Comparison of ENCODE assay signal across 20 cellular contexts in genomic region chr6:43524483-43524961, GRCh38. TPM values are rescaled to one million over a fixed set of nuclear protein-coding genes. Genes with fewer than 3 reads are reported as not detected.
DNase-seq lines count a peak whose midpoint lies in the region; ATAC-seq, FAIRE-seq and TF ChIP-seq lines count a peak whose summit lies in the region.
"Had no signal": no experiment of that assay in that cellular context is flagged by ENCODE, and none has a peak within 500 bp of the region (broad histone marks: within the 10 kb centered on the region; RNA-seq: fewer than 3 reads in every experiment).

No MANE protein-coding gene starts in this region.

- no peak overlapping the region for H3K4me2 ChIP-seq in mesendoderm (ENCODE audit: low read length)

- no peak overlapping the region for H2BK5ac ChIP-seq in mesendoderm (ENCODE audit: low read length)

- H2AK5ac ChIP-seq in mesendoderm (ENCODE audit: low read length), result no peak overlapping the region

- H3K27me3 ChIP-seq in AG04450 (ENCODE audit: control insufficient read depth, insufficient read depth, low read length) (no peaks in the 10 kb centered on the region), lower lobe of right lung (ENCODE audit: low read depth) (no peaks in the 10 kb centered on the region), mesendoderm (ENCODE audit: insufficient read depth, low read length, poor library complexity) (no peaks in the 10 kb centered on the region)
- H3K27me3 ChIP-seq: body of pancreas, MG63 had no signal

- no peaks in the 10 kb centered on the region for H3K4me1 Mint-ChIP-seq in activated CD4-positive, alpha-beta memory T cell treated with anti-CD3 and anti-CD28 coated beads for 36 hours (ENCODE audit: low read depth)
- H3K4me1 Mint-ChIP-seq: CD14-positive monocyte; stimulated activated memory B cell treated with anti-CD40 and anti-IgM and Interleukin-4, amounts not matched to agents 10 μg/mL and 1 μg/mL and 100 μg/mL, for 72 hours had no signal

- no peak overlapping the region for H3K4me3 Mint-ChIP-seq in activated CD4-positive, alpha-beta memory T cell treated with anti-CD3 and anti-CD28 coated beads for 36 hours
- H3K4me3 Mint-ChIP-seq: CD14-positive monocyte; stimulated activated memory B cell treated with anti-CD40 and anti-IgM and Interleukin-4, amounts not matched to agents 10 μg/mL and 1 μg/mL and 100 μg/mL, for 72 hours had no signal

- no peaks in the 10 kb centered on the region for H3K79me1 ChIP-seq in mesendoderm (ENCODE audit: low read length)

- H3K36me3 Mint-ChIP-seq in activated CD4-positive, alpha-beta memory T cell treated with anti-CD3 and anti-CD28 coated beads for 36 hours, result peaks cover 69% of the 10 kb centered on the region

- no CpG with 5 or more reads among the region's 10 CpGs for WGBS in mesendoderm (ENCODE audit: extremely low coverage, insufficient coverage, low lambda C conversion rate)

- no peaks in the 10 kb centered on the region for H3K27me3 Mint-ChIP-seq in activated CD4-positive, alpha-beta memory T cell treated with anti-CD3 and anti-CD28 coated beads for 36 hours
- H3K27me3 Mint-ChIP-seq: naive B cell; stimulated activated memory B cell treated with anti-CD40 and anti-IgM and Interleukin-4, amounts not matched to agents 10 μg/mL and 1 μg/mL and 100 μg/mL, for 72 hours had no signal

- TF ChIP-seq CTCF in AG04450 (IDR thresholded peaks at IDR 0.05; ENCODE audit: low read depth, low read length) (no peak), lower lobe of right lung (IDR thresholded peaks at IDR 0.05) (no peak)

- H3K56ac ChIP-seq in mesendoderm (ENCODE audit: low read length), result no peak overlapping the region

- peak overlapping the region; percentile 21 for H3K27ac ChIP-seq in AG04450 (ENCODE audit: low read depth, low read length)
- no peak overlapping the region for H3K27ac ChIP-seq in lower lobe of right lung
- no peak overlapping the region for H3K27ac ChIP-seq in mesendoderm (ENCODE audit: low read depth, low read length)
- H3K27ac ChIP-seq: body of pancreas, thoracic aorta had no signal

- no peak overlapping the region for H4K8ac ChIP-seq in mesendoderm (ENCODE audit: low read depth, low read length)

- H3K9me3 Mint-ChIP-seq in activated CD4-positive, alpha-beta memory T cell treated with anti-CD3 and anti-CD28 coated beads for 36 hours, result no peaks in the 10 kb centered on the region
- H3K9me3 Mint-ChIP-seq: CD14-positive monocyte; naive B cell; stimulated activated memory B cell treated with anti-CD40 and anti-IgM and Interleukin-4, amounts not matched to agents 10 μg/mL and 1 μg/mL and 100 μg/mL, for 72 hours had no signal

- intact Hi-C loops in activated CD4-positive, alpha-beta memory T cell treated with anti-CD3 and anti-CD28 coated beads for 36 hours (cut with micrococcal nuclease), result no loop called here
- intact Hi-C loops in lower lobe of right lung (cut with DNase I), result no loop called here

- H3K36me3 ChIP-seq in lower lobe of right lung, result peaks cover 99% of the 10 kb centered on the region
- peaks cover 35% of the 10 kb centered on the region for H3K36me3 ChIP-seq in mesendoderm (ENCODE audit: control insufficient read depth, insufficient read depth, low read length)

- no peak overlapping the region for H3K4ac ChIP-seq in mesendoderm (ENCODE audit: low read depth, low read length)

- H3K4me3 ChIP-seq in AG04450 (ENCODE audit: low read depth, low read length) (no peak overlapping the region), lower lobe of right lung (no peak overlapping the region), mesendoderm (ENCODE audit: low read length) (no peak overlapping the region)
- H3K4me3 ChIP-seq: body of pancreas, MG63, skin epidermis, thoracic aorta had no signal

- no peak overlapping the region for H3K9ac ChIP-seq in mesendoderm (ENCODE audit: low read length)

- CTCF ChIA-PET in AG04450 (lab: Charles Lee), result no interaction called here
- CTCF ChIA-PET in activated CD4-positive, alpha-beta memory T cell treated with anti-CD3 and anti-CD28 coated beads for 36 hours (lab: Charles Lee), result no interaction called here

- no peak for FAIRE-seq in GM12891 (lab: Jason Lieb, UNC)

- H2BK15ac ChIP-seq in mesendoderm (replicated peaks; ENCODE audit: low read depth), result no peak overlapping the region

- no peak for DNase-seq in AG04450 (ENCODE audit: low read depth, low spot score)
- no peak for DNase-seq in GM12891 (ENCODE audit: insufficient read length, low spot score)
- DNase-seq in activated CD4-positive, alpha-beta memory T cell treated with anti-CD3 and anti-CD28 coated beads for 36 hours, result no peak
- DNase-seq in lower lobe of right lung, result no peak
- no peak for DNase-seq in mesendoderm
- DNase-seq in NCI-H82 (lab: John Stamatoyannopoulos, UW), result no peak
- DNase-seq in superior temporal gyrus (ENCODE audit: extremely low spot score), result no peak
- DNase-seq: body of pancreas; kidney glomerular epithelial cell; MG63; naive B cell; NCI-H2081; occipital lobe; stimulated activated CD4-positive, alpha-beta T cell treated with anti-CD3 and anti-CD28 coated beads, Interleukin-2, amount 100 ng/mL, for 24 hours; T1000 had no signal

- H3K79me2 ChIP-seq in mesendoderm (ENCODE audit: control insufficient read depth, insufficient read depth, low read length), result no peaks in the 10 kb centered on the region

- ATAC-seq in lower lobe of right lung, result peak; percentile 45 to 61
- ATAC-seq: body of pancreas; Right ventricle myocardium inferior; stimulated activated memory B cell treated with anti-CD40 and anti-IgM and Interleukin-4, amounts not matched to agents 10 μg/mL and 1 μg/mL and 100 μg/mL, for 72 hours had no signal

- TF ChIP-seq POLR2A in GM12891 (IDR thresholded peaks at IDR 0.05; ENCODE audit: low read depth, low read length), result 0 out of 2 replicates have a peak, but pooled peaks have one; percentile 11

- H3K9me3 ChIP-seq in AG04450 (ENCODE audit: control insufficient read depth, insufficient read depth, low read length), result no peaks in the 10 kb centered on the region
- H3K9me3 ChIP-seq in lower lobe of right lung, result no peaks in the 10 kb centered on the region
- H3K9me3 ChIP-seq: body of pancreas, MG63, thoracic aorta had no signal

- no peak overlapping the region for H3K18ac ChIP-seq in mesendoderm (ENCODE audit: low read length)

- H4K5ac ChIP-seq in mesendoderm (ENCODE audit: low read length), result no peak overlapping the region

- no peak overlapping the region for H2BK120ac ChIP-seq in mesendoderm (ENCODE audit: low read depth, low read length)

- peak overlapping the region; percentile 64 for H3K27ac Mint-ChIP-seq in activated CD4-positive, alpha-beta memory T cell treated with anti-CD3 and anti-CD28 coated beads for 36 hours
- H3K27ac Mint-ChIP-seq: stimulated activated memory B cell treated with anti-CD40 and anti-IgM and Interleukin-4, amounts not matched to agents 10 μg/mL and 1 μg/mL and 100 μg/mL, for 72 hours had no signal

- no peaks in the 10 kb centered on the region for H3K4me1 ChIP-seq in lower lobe of right lung
- H3K4me1 ChIP-seq in mesendoderm (ENCODE audit: control insufficient read depth, low read depth, low read length), result no peaks in the 10 kb centered on the region
- H3K4me1 ChIP-seq: body of pancreas had no signal

- POLR2A ChIA-PET in AG04450 (lab: Yijun Ruan, JAX), result no interaction called here
- POLR2A ChIA-PET in activated CD4-positive, alpha-beta memory T cell treated with anti-CD3 and anti-CD28 coated beads for 36 hours (lab: Charles Lee), result interaction anchor here (2.4 kb wide), 1 partner anchor 7 kb away, joined by 7 read pairs; the partner anchor contains the start of genes POLR1C and YIPF3

- no peak overlapping the region for H3K23ac ChIP-seq in mesendoderm (ENCODE audit: low read length)

TF ChIP-seq in GM12891, 5 proteins besides CTCF, POLR2A, EP300 and RAD21:
- TF ChIP-seq POLR2AphosphoS5 (IDR thresholded peaks at IDR 0.05; ENCODE audit: low read depth, low read length) (peak; percentile 66; the same call in 1 of the 2 replicates), SPI1 (IDR thresholded peaks at IDR 0.05; ENCODE audit: low read depth, low read length) (no peak)

RNA-seq across cellular contexts. Expression of gene POLR1C, which starts 7.6 kb away (rescaled TPM):
- 48.1 and 50.8 TPM in 2 replicates for polyA plus RNA-seq in AG04450 (2011; rRNA removed)
- polyA minus RNA-seq in AG04450 (2011; rRNA and poly(A)+ RNA removed), result 33.1 and 42.3 TPM in 2 replicates
- polyA plus RNA-seq in GM12891 (2012; ENCODE audit: low read depth, missing spikeins), result 52.9 TPM
- total RNA-seq in activated CD4-positive, alpha-beta memory T cell treated with anti-CD3 and anti-CD28 coated beads for 36 hours, result 10 to 100 TPM; 46.8 to 49.5 TPM
- 26.1 TPM for total RNA-seq in lower lobe of right lung
- 33.4 TPM for polyA plus RNA-seq in mesendoderm (2013, experiment 1 of 2)
- polyA plus RNA-seq in mesendoderm (2013, experiment 2 of 2), result 32.0 TPM

RNA-seq across cellular contexts. Expression of gene YIPF3, which starts 7.8 kb away (rescaled TPM):
- polyA plus RNA-seq in AG04450 (2011; rRNA removed), result 241 and 262 TPM in 2 replicates
- polyA minus RNA-seq in AG04450 (2011; rRNA and poly(A)+ RNA removed), result 290 and 405 TPM in 2 replicates
- polyA plus RNA-seq in GM12891 (2012; ENCODE audit: low read depth, missing spikeins), result 45.0 TPM
- total RNA-seq in activated CD4-positive, alpha-beta memory T cell treated with anti-CD3 and anti-CD28 coated beads for 36 hours, result 10 to 100 TPM; 38.3 to 39.3 TPM
- total RNA-seq in lower lobe of right lung, result 103 TPM
- 54.9 TPM for polyA plus RNA-seq in mesendoderm (2013, experiment 1 of 2)
- polyA plus RNA-seq in mesendoderm (2013, experiment 2 of 2), result 53.2 TPM

RNA-seq across cellular contexts. Expression of gene LRRC73, which starts 14.4 kb away (rescaled TPM):
- 0.14 and 0.16 TPM in 2 replicates for polyA plus RNA-seq in AG04450 (2011; rRNA removed)
- 0.26 and 0.32 TPM in 2 replicates for polyA minus RNA-seq in AG04450 (2011; rRNA and poly(A)+ RNA removed)
- not detected for polyA plus RNA-seq in GM12891 (2012; ENCODE audit: low read depth, missing spikeins)
- total RNA-seq in activated CD4-positive, alpha-beta memory T cell treated with anti-CD3 and anti-CD28 coated beads for 36 hours, result under 1 TPM in 1 of 2 experiments, not detected in 1; 0.12 TPM
- total RNA-seq in lower lobe of right lung, result 1.6 TPM
- polyA plus RNA-seq in mesendoderm (2013, experiment 1 of 2), result 0.06 TPM
- polyA plus RNA-seq in mesendoderm (2013, experiment 2 of 2), result 0.07 TPM
- total RNA-seq: body of pancreas had no signal
- polyA plus RNA-seq: CD14-positive monocyte had no signal

RNA-seq across cellular contexts. Expression of gene TJAP1, which starts 47.2 kb away (rescaled TPM):
- polyA plus RNA-seq in AG04450 (2011; rRNA removed), result 18.4 and 20.4 TPM in 2 replicates
- polyA minus RNA-seq in AG04450 (2011; rRNA and poly(A)+ RNA removed), result 15.4 and 17.0 TPM in 2 replicates
- 12.6 TPM for polyA plus RNA-seq in GM12891 (2012; ENCODE audit: low read depth, missing spikeins)
- 10 to 100 TPM; 30.5 to 36.2 TPM for total RNA-seq in activated CD4-positive, alpha-beta memory T cell treated with anti-CD3 and anti-CD28 coated beads for 36 hours
- 34.3 TPM for total RNA-seq in lower lobe of right lung
- polyA plus RNA-seq in mesendoderm (2013, experiment 1 of 2), result 28.1 TPM
- polyA plus RNA-seq in mesendoderm (2013, experiment 2 of 2), result 25.9 TPM

RNA-seq across cellular contexts. Expression of gene XPO5, which starts 51.3 kb away (rescaled TPM):
- polyA plus RNA-seq in AG04450 (2011; rRNA removed), result 28.4 and 31.5 TPM in 2 replicates
- polyA minus RNA-seq in AG04450 (2011; rRNA and poly(A)+ RNA removed), result 45.1 and 46.8 TPM in 2 replicates
- 18.6 TPM for polyA plus RNA-seq in GM12891 (2012; ENCODE audit: low read depth, missing spikeins)
- 10 to 100 TPM; 83.7 to 97.9 TPM for total RNA-seq in activated CD4-positive, alpha-beta memory T cell treated with anti-CD3 and anti-CD28 coated beads for 36 hours
- 29.9 TPM for total RNA-seq in lower lobe of right lung
- polyA plus RNA-seq in mesendoderm (2013, experiment 1 of 2), result 52.2 TPM
- 47.9 TPM for polyA plus RNA-seq in mesendoderm (2013, experiment 2 of 2)
